ENCODE assay signal across 1 cellular context in genomic region chr6:63514488-63515173, GRCh38.
A peak's percentile ranks its signal among the peaks of the same experiment; 100 is the strongest.
TF ChIP-seq lines count a peak whose summit lies in the region.

No MANE protein-coding gene starts in this region.

TF ChIP-seq in HepG2, 621 proteins besides CTCF, POLR2A, EP300 and RAD21 (continued from another document and continues in another):
- TF ChIP-seq TFAP4 (IDR thresholded peaks at IDR 0.05; ENCODE audit: borderline replicate concordance, low read depth) (0 out of 2 replicates have a peak, but pooled peaks have one; percentile 38), SP1 (IDR thresholded peaks at IDR 0.05) (no peak), SP1 (CRISPR knock-in tag; IDR thresholded peaks at IDR 0.05) (no peak; the same call in 1 of the 2 replicates), ZNF564 (CRISPR knock-in tag; IDR thresholded peaks at IDR 0.05) (peak; percentile 33; the same call in 1 of the 2 replicates), ZFAT (CRISPR knock-in tag; conservative IDR thresholded peaks at IDR 0.05) (no peak), ARNT2 (CRISPR knock-in tag; IDR thresholded peaks at IDR 0.05; ENCODE audit: low read depth) (peak; percentile 48; the same call in 1 of the 2 replicates), KDM5A (IDR thresholded peaks at IDR 0.05; ENCODE audit: borderline replicate concordance, low read length) (no peak; the same call in 1 of the 2 replicates), ZNF17 (CRISPR knock-in tag; IDR thresholded peaks at IDR 0.05) (no peak), NFKBIZ (CRISPR knock-in tag; IDR thresholded peaks at IDR 0.05) (peak; percentile 37; the same call in 1 of the 2 replicates), ETV5 (CRISPR knock-in tag; IDR thresholded peaks at IDR 0.05; ENCODE audit: borderline replicate concordance) (no peak; the same call in 1 of the 2 replicates), ZNF776 (CRISPR knock-in tag; IDR thresholded peaks at IDR 0.05) (no peak), ZNF724P (CRISPR knock-in tag; IDR thresholded peaks at IDR 0.05; ENCODE audit: borderline replicate concordance) (no peak), ZNF513 (CRISPR knock-in tag; conservative IDR thresholded peaks at IDR 0.05) (no peak), TAF1 (CRISPR knock-in tag; IDR thresholded peaks at IDR 0.05) (peak; percentile 28; the same call in 1 of the 2 replicates), NPAS2 (CRISPR knock-in tag; IDR thresholded peaks at IDR 0.05; ENCODE audit: borderline replicate concordance) (no peak), USF2 (IDR thresholded peaks at IDR 0.05; ENCODE audit: low read depth, low read length) (no peak), USF2 (CRISPR knock-in tag; IDR thresholded peaks at IDR 0.05; ENCODE audit: borderline replicate concordance) (peak; percentile 47; the same call in 1 of the 2 replicates), ZNF205 (CRISPR knock-in tag; IDR thresholded peaks at IDR 0.05) (peak; percentile 52; the same call in 1 of the 2 replicates), CENPX (CRISPR knock-in tag; IDR thresholded peaks at IDR 0.05) (no peak), ZNF703 (CRISPR knock-in tag; IDR thresholded peaks at IDR 0.05; ENCODE audit: borderline replicate concordance) (peak; percentile 56; the same call in 1 of the 2 replicates), ZBTB8A (CRISPR knock-in tag; IDR thresholded peaks at IDR 0.05; ENCODE audit: borderline replicate concordance, low read depth) (no peak), RBFOX2 (IDR thresholded peaks at IDR 0.05; ENCODE audit: low read depth, low read length) (peak; percentile 62), POGZ (CRISPR knock-in tag; IDR thresholded peaks at IDR 0.05) (peak; percentile 74), MXI1 (IDR thresholded peaks at IDR 0.05; ENCODE audit: borderline replicate concordance, low read depth, low read length) (0 out of 3 replicates have a peak, but pooled peaks have one; percentile 21), ZSCAN22 (CRISPR knock-in tag; IDR thresholded peaks at IDR 0.05) (no peak), TOPORS (CRISPR knock-in tag; IDR thresholded peaks at IDR 0.05) (peak; percentile 53; the same call in 1 of the 2 replicates), ZNF740 (CRISPR knock-in tag; IDR thresholded peaks at IDR 0.05) (no peak), ZNF235 (CRISPR knock-in tag; IDR thresholded peaks at IDR 0.05; ENCODE audit: borderline replicate concordance) (no peak), CREM (IDR thresholded peaks at IDR 0.05) (peak; percentile 46), CREM (CRISPR knock-in tag; IDR thresholded peaks at IDR 0.05) (no peak), BCL6 (CRISPR knock-in tag; IDR thresholded peaks at IDR 0.05) (0 out of 2 replicates have a peak, but pooled peaks have one; percentile 50), ETV6 (CRISPR knock-in tag; conservative IDR thresholded peaks at IDR 0.05) (0 out of 2 replicates have a peak, but pooled peaks have one; percentile 38), ZNF503 (CRISPR knock-in tag; IDR thresholded peaks at IDR 0.05) (0 out of 2 replicates have a peak, but pooled peaks have one; percentile 15), GZF1 (CRISPR knock-in tag; IDR thresholded peaks at IDR 0.05) (no peak), GABPA (IDR thresholded peaks at IDR 0.05; ENCODE audit: low read depth, low read length) (no peak), GABPA (CRISPR knock-in tag; IDR thresholded peaks at IDR 0.05; ENCODE audit: low read depth) (no peak; the same call in 1 of the 2 replicates), ELF4 (CRISPR knock-in tag; IDR thresholded peaks at IDR 0.05; ENCODE audit: borderline replicate concordance) (peak; percentile 79; the same call in 1 of the 2 replicates), XBP1 (CRISPR knock-in tag; IDR thresholded peaks at IDR 0.05) (no peak), HNF1B (CRISPR knock-in tag; IDR thresholded peaks at IDR 0.05) (peak; percentile 3; the same call in 1 of the 2 replicates), ZBTB7B (CRISPR knock-in tag; IDR thresholded peaks at IDR 0.05) (no peak), IRX3 (CRISPR knock-in tag; IDR thresholded peaks at IDR 0.05; ENCODE audit: borderline replicate concordance, low read depth) (peak; percentile 4; the same call in 1 of the 2 replicates), RFX3 (CRISPR knock-in tag; IDR thresholded peaks at IDR 0.05) (no peak), ADNP (CRISPR knock-in tag; IDR thresholded peaks at IDR 0.05) (peak; percentile 84), POLR2AphosphoS5 (IDR thresholded peaks at IDR 0.05; ENCODE audit: low read depth, low read length) (peak; percentile 41; the same call in 1 of the 2 replicates), SNRNP70 (IDR thresholded peaks at IDR 0.05; ENCODE audit: low read depth, low read length) (no peak), CCDC6 (CRISPR knock-in tag; IDR thresholded peaks at IDR 0.05) (no peak), ZNF720 (CRISPR knock-in tag; IDR thresholded peaks at IDR 0.05) (no peak), ZNF441 (CRISPR knock-in tag; IDR thresholded peaks at IDR 0.05; ENCODE audit: borderline replicate concordance) (0 out of 2 replicates have a peak, but pooled peaks have one; percentile 14), ZC3H13 (CRISPR knock-in tag; IDR thresholded peaks at IDR 0.05) (no peak), ZNF687 (CRISPR knock-in tag; IDR thresholded peaks at IDR 0.05) (peak; percentile 64), CBX1 (IDR thresholded peaks at IDR 0.05; ENCODE audit: low read depth) (no peak), EEA1 (CRISPR knock-in tag; IDR thresholded peaks at IDR 0.05; ENCODE audit: borderline replicate concordance) (no peak), NR2F1 (CRISPR knock-in tag; IDR thresholded peaks at IDR 0.05) (peak; percentile 88 to 95), ZNF44 (CRISPR knock-in tag; IDR thresholded peaks at IDR 0.05) (no peak), KDM1A (CRISPR knock-in tag; IDR thresholded peaks at IDR 0.05) (peak; percentile 84), ZNF460 (CRISPR knock-in tag; IDR thresholded peaks at IDR 0.05; ENCODE audit: borderline replicate concordance) (peak; percentile 11; the same call in 1 of the 2 replicates), HINFP (CRISPR knock-in tag; IDR thresholded peaks at IDR 0.05; ENCODE audit: low read depth) (0 out of 2 replicates have a peak, but pooled peaks have one; percentile 11), ZSCAN20 (CRISPR knock-in tag; IDR thresholded peaks at IDR 0.05; ENCODE audit: borderline replicate concordance) (no peak), NR2F2 (IDR thresholded peaks at IDR 0.05; ENCODE audit: borderline replicate concordance, low read depth) (peak; percentile 78), HDAC2 (CRISPR knock-in tag; IDR thresholded peaks at IDR 0.05) (peak; percentile 92), KDM3A (CRISPR knock-in tag; IDR thresholded peaks at IDR 0.05; ENCODE audit: low read depth) (peak; percentile 2), SPEN (CRISPR knock-in tag; IDR thresholded peaks at IDR 0.05; ENCODE audit: low read depth) (0 out of 2 replicates have a peak, but pooled peaks have one; percentile 4), GATAD2A (CRISPR knock-in tag; IDR thresholded peaks at IDR 0.05) (peak; percentile 92), SALL1 (CRISPR knock-in tag; IDR thresholded peaks at IDR 0.05) (peak; percentile 97), ASH2L (IDR thresholded peaks at IDR 0.05; ENCODE audit: insufficient read length, low read depth, low read length) (peak; percentile 97)
